ENCODE assay signal across 8 cellular contexts in genomic region chr12:30989754-30990153, GRCh38.
DNase-seq lines count a peak whose midpoint lies in the region; ATAC-seq and TF ChIP-seq lines count a peak whose summit lies in the region.

No MANE protein-coding gene starts in this region.

- no peaks in the 10 kb centered on the region for H3K9me3 ChIP-seq in Panc1 (ENCODE audit: control insufficient read depth, insufficient read depth, low read depth, low read length)
- H3K9me3 ChIP-seq in cardiac muscle cell (ENCODE audit: low read depth): no peaks in the 10 kb centered on the region

- H3K27me3 ChIP-seq in Panc1 (ENCODE audit: control insufficient read depth, insufficient read depth, low read length) (no peaks in the 10 kb centered on the region), cardiac muscle cell (no peaks in the 10 kb centered on the region)

- POLR2A ChIA-PET in Panc1 (lab: Charles Lee): no interaction called here

- DNase-seq in activated CD4-positive, alpha-beta T cell treated with anti-CD3 and anti-CD28 coated beads, Interleukin-2, amount 10 ng/mL, durations not matched to agents 24 days and 14 days: peak; percentile 61
- no peak for DNase-seq in activated CD4-positive, alpha-beta T cell treated with anti-CD3 and anti-CD28 coated beads for 4 hours
- DNase-seq in Panc1 (ENCODE audit: low read depth, low spot score) (no peak), cardiac muscle cell (ENCODE audit: low read depth in 1 of 2, low spot score in 1 of 2) (peak in 1 of 2 donors; percentile 51), HPDE6-E6E7 (ENCODE audit: extremely low spot score) (no peak), pons (ENCODE audit: low spot score) (no peak)

- no peaks in the 10 kb centered on the region for H3K9me3 Mint-ChIP-seq in activated CD4-positive, alpha-beta T cell treated with anti-CD3 and anti-CD28 coated beads, Interleukin-2, amount 10 ng/mL, durations not matched to agents 24 days and 14 days

- in situ Hi-C loops in Panc1 (cut with HindIII; ENCODE audit: low pct_unique_long_range_greater_than_20kb, low sequenced_read_pairs): no loop called here

- ATAC-seq in HG03520 (IDR thresholded peaks at IDR 0.05; ENCODE audit: unreplicated experiment) (peak; percentile 47), Panc1 (peak; percentile 40; the same call in 1 of the 2 replicates), HG03097 (IDR thresholded peaks at IDR 0.05; ENCODE audit: low FRiP score, unreplicated experiment) (no peak)

- H3K27ac Mint-ChIP-seq in activated CD4-positive, alpha-beta T cell treated with anti-CD3 and anti-CD28 coated beads, Interleukin-2, amount 10 ng/mL, durations not matched to agents 24 days and 14 days: no peak overlapping the region

- no peaks in the 10 kb centered on the region for H3K4me1 Mint-ChIP-seq in activated CD4-positive, alpha-beta T cell treated with anti-CD3 and anti-CD28 coated beads, Interleukin-2, amount 10 ng/mL, durations not matched to agents 24 days and 14 days

- no peak overlapping the region for H3K4me3 Mint-ChIP-seq in activated CD4-positive, alpha-beta T cell treated with anti-CD3 and anti-CD28 coated beads, Interleukin-2, amount 10 ng/mL, durations not matched to agents 24 days and 14 days

- no peaks in the 10 kb centered on the region for H3K36me3 Mint-ChIP-seq in activated CD4-positive, alpha-beta T cell treated with anti-CD3 and anti-CD28 coated beads, Interleukin-2, amount 10 ng/mL, durations not matched to agents 24 days and 14 days (ENCODE audit: low read depth)

- no peaks in the 10 kb centered on the region for H3K27me3 Mint-ChIP-seq in activated CD4-positive, alpha-beta T cell treated with anti-CD3 and anti-CD28 coated beads, Interleukin-2, amount 10 ng/mL, durations not matched to agents 24 days and 14 days

- BruUV-seq in Panc1 (replicated peaks; lab: Mats Ljungman, UMichigan): no TSS peak

- H3K4me3 ChIP-seq in Panc1 (ENCODE audit: low read depth in 2 of 2, low read length in 2 of 2): no peak overlapping the region
- no peak overlapping the region for H3K4me3 ChIP-seq in cardiac muscle cell

- H3K4me1 ChIP-seq in Panc1 (ENCODE audit: control insufficient read depth, insufficient read depth, low read length) (no peaks in the 10 kb centered on the region), cardiac muscle cell (ENCODE audit: low read depth) (no peaks in the 10 kb centered on the region)

- H3K27ac ChIP-seq in Panc1 (ENCODE audit: low read length): no peak overlapping the region
- H3K27ac ChIP-seq in cardiac muscle cell: no peak overlapping the region

- H3K36me3 ChIP-seq in Panc1 (ENCODE audit: control insufficient read depth, insufficient read depth, low read length) (no peaks in the 10 kb centered on the region), cardiac muscle cell (no peaks in the 10 kb centered on the region)

- intact Hi-C loops in activated CD4-positive, alpha-beta T cell treated with anti-CD3 and anti-CD28 coated beads, Interleukin-2, amount 10 ng/mL, durations not matched to agents 24 days and 14 days (cut with micrococcal nuclease): no loop called here
- intact Hi-C loops in Panc1 (cut with micrococcal nuclease; ENCODE audit: unreplicated experiment): no loop called here

- CTCF ChIA-PET in Panc1 (lab: Charles Lee): no interaction called here

- TF ChIP-seq CTCF in Panc1 (IDR thresholded peaks at IDR 0.05): no peak
- peak; percentile 26 for TF ChIP-seq CTCF in cardiac muscle cell (IDR thresholded peaks at IDR 0.05; ENCODE audit: low read depth, low read length)
